ENCODE assay signal across 8 cellular contexts in the genomic region with DNA sequence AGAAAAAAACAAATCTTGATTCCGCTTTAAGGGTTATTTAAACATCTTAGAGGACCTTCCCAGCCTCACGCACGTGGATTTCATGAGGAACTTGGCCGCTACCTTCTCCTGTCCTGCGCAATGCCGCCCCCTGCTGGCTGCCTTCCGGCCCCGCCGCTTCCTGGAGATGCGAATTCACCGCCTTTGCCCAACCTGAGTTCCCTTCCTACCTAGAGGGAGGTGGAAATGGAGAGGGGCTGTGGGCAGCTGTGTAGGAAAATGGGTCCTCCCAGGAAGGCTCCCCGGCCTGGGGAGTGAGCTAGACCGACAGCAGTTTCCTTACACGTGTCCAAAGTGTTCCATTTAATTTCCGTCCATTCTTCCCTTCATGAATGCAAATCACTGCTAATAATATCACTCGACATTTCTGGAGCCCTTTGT. TPM values are rescaled to one million over a fixed set of nuclear protein-coding genes. Genes with fewer than 3 reads are reported as not detected.
DNase-seq lines count a peak whose midpoint lies in the region; ATAC-seq and TF ChIP-seq lines count a peak whose summit lies in the region.

No MANE protein-coding gene starts in this region.

- no peak overlapping the region for H3K4me3 Mint-ChIP-seq in Caco-2 (ENCODE audit: unreplicated experiment)

- ATAC-seq in GM21619 (IDR thresholded peaks at IDR 0.05; ENCODE audit: unreplicated experiment) = no peak

- POLR2A ChIA-PET in Caco-2 (lab: Charles Lee) (no interaction called here), HEK293T (lab: Yijun Ruan, JAX) (no interaction called here)

- H3K27me3 Mint-ChIP-seq in Caco-2 (ENCODE audit: insufficient read depth, unreplicated experiment) = no peaks in the 10 kb centered on the region

- no peak overlapping the region for H3K4me3 ChIP-seq in Caco-2 (ENCODE audit: low read depth, low read length)

- BruUV-seq in Caco-2 (replicated peaks; lab: Mats Ljungman, UMichigan) = no TSS peak

- H3K36me3 ChIP-seq in Caco-2 (ENCODE audit: control insufficient read depth, insufficient read depth, low read length) = no peaks in the 10 kb centered on the region

- no peaks in the 10 kb centered on the region for H3K9me3 Mint-ChIP-seq in Caco-2 (ENCODE audit: unreplicated experiment)

- peak; percentile 73 to 86 for DNase-seq in Caco-2
- DNase-seq in HEK293T (ENCODE audit: extremely low spot score) = peak; percentile 78
- peak; percentile 48 for DNase-seq in NCI-H510A (lab: John Stamatoyannopoulos, UW)
- DNase-seq in activated CD4-positive, alpha-beta T cell treated with anti-CD3 and anti-CD28 coated beads for 48 hours = peak; percentile 92
- peak; percentile 85 for DNase-seq in cerebellum (ENCODE audit: low spot score)
- peak; percentile 90 for DNase-seq in left kidney (ENCODE audit: low read depth, low spot score)
- peak; percentile 92 to 93 for DNase-seq in stimulated activated CD4-positive, alpha-beta T cell treated with anti-CD3 and anti-CD28 coated beads, Interleukin-2, amount 100 ng/mL, for 24 hours

- no peaks in the 10 kb centered on the region for H3K9me3 ChIP-seq in Caco-2

- intact Hi-C loops in Caco-2 (cut with micrococcal nuclease; ENCODE audit: unreplicated experiment) = loop anchor here (1.0 to 2.0 kb wide), 4 partner anchors 39 to 1120 kb away; a partner anchor contains a TSS

- no peaks in the 10 kb centered on the region for H3K4me1 ChIP-seq in Caco-2

- CTCF ChIA-PET in Caco-2 (lab: Charles Lee) = interaction anchor here (0.6 to 1.2 kb wide), 3 partner anchors 10 to 1102 kb away, joined by 3 read pairs; no protein-coding TSS in a partner anchor
- CTCF ChIA-PET in HEK293T (lab: Yijun Ruan, JAX) = interaction anchor here (0.9 kb wide), 1 partner anchor 17 kb away, joined by 3 read pairs; no protein-coding TSS in a partner anchor

- TF ChIP-seq CTCF in Caco-2 (IDR thresholded peaks at IDR 0.05; ENCODE audit: insufficient read depth in 1 of 2, low read depth in 1 of 2, low read length in 1 of 2, severe bottlenecking in 1 of 2, unreplicated experiment in 1 of 2) = peak; percentile 87 to 90

- H3K36me3 Mint-ChIP-seq in Caco-2 (ENCODE audit: insufficient read depth, unreplicated experiment) = no peaks in the 10 kb centered on the region

- H3K27ac Mint-ChIP-seq in Caco-2 (ENCODE audit: unreplicated experiment) = no peak overlapping the region

- H3K4me1 Mint-ChIP-seq in Caco-2 (ENCODE audit: low read depth, unreplicated experiment) = no peaks in the 10 kb centered on the region

- H3K27me3 ChIP-seq in Caco-2 (replicated peaks; ENCODE audit: control insufficient read depth, insufficient read depth, low read length) = no peaks in the 10 kb centered on the region

TF ChIP-seq in HEK293T, 16 proteins besides CTCF, POLR2A, EP300 and RAD21:
- TF ChIP-seq CTBP1 (IDR thresholded peaks at IDR 0.05; ENCODE audit: borderline replicate concordance) (no peak), L3MBTL2 (conservative IDR thresholded peaks at IDR 0.05) (peak; percentile 74)

RNA-seq across cellular contexts. Expression of a gene that starts 1.0 kb away (rescaled TPM):
- total RNA-seq in Caco-2 (2022) (not detected in 2 replicates), cerebellum (2.3 TPM)
